19 cellular contexts compared by ENCODE assay signal in genomic region chr18:30183766-30184165, GRCh38.
DNase-seq lines count a peak whose midpoint lies in the region; TF ChIP-seq lines count a peak whose summit lies in the region.
"Had no signal": no experiment of that assay in that cellular context is flagged by ENCODE, and none has a peak within 500 bp of the region (broad histone marks: within the 10 kb centered on the region; RNA-seq: fewer than 3 reads in every experiment).

No MANE protein-coding gene starts in this region.

- POLR2A ChIA-PET in MCF 10A (lab: Yijun Ruan, JAX): no interaction called here

- intact Hi-C loops in MCF 10A (cut with micrococcal nuclease) (no loop called here), breast epithelium (cut with DNase I; ENCODE audit: low total_unique reads) (no loop called here)

- no peaks in the 10 kb centered on the region for H3K27me3 ChIP-seq in breast epithelium
- H3K27me3 ChIP-seq: BLaER1 had no signal

- no peaks in the 10 kb centered on the region for H3K27me3 Mint-ChIP-seq in MCF 10A (ENCODE audit: insufficient read depth, unreplicated experiment)
- H3K27me3 Mint-ChIP-seq: B cell; CD4-positive, CD25-positive, alpha-beta regulatory T cell had no signal

- TF ChIP-seq POLR2A in breast epithelium (IDR thresholded peaks at IDR 0.05): no peak

- H3K4me3 Mint-ChIP-seq in MCF 10A (ENCODE audit: unreplicated experiment): no peak overlapping the region
- H3K4me3 Mint-ChIP-seq: B cell; CD4-positive, CD25-positive, alpha-beta regulatory T cell; CD8-positive, alpha-beta T cell; GM23338; H9 had no signal

- CTCF ChIA-PET in MCF 10A (lab: Yijun Ruan, JAX): no interaction called here

- H3K4me3 ChIP-seq in breast epithelium: no peak overlapping the region
- H3K4me3 ChIP-seq: BLaER1, GM23338 had no signal

- H3K27ac ChIP-seq in breast epithelium: no peak overlapping the region
- H3K27ac ChIP-seq: BLaER1, C4-2B had no signal

- TF ChIP-seq CTCF in MCF 10A (IDR thresholded peaks at IDR 0.05; ENCODE audit: unreplicated experiment): no peak
- TF ChIP-seq CTCF in breast epithelium (IDR thresholded peaks at IDR 0.05): no peak

- DNase-seq in MCF 10A (ENCODE audit: unreplicated experiment) (peak; percentile 5), breast epithelium (ENCODE audit: low spot score in 2 of 2) (no peak), EH (ENCODE audit: low read depth) (peak; percentile 1), UCSD-AML1 (lab: John Stamatoyannopoulos, UW; ENCODE audit: unreplicated experiment) (peak; percentile 12), NCI-H2029 treated with DMSO at 0.1 percent for 48 hours (lab: John Stamatoyannopoulos, UW) (no peak), NCI-H2171 (lab: John Stamatoyannopoulos, UW) (no peak)
- no peak for DNase-seq in activated naive CD4-positive, alpha-beta T cell treated with anti-CD3 and anti-CD28 coated beads, Interleukin-2, amount 50 U/mL, for 16 hours
- DNase-seq: Caco-2; CD4-positive, CD25-positive, alpha-beta regulatory T cell; CD8-positive, alpha-beta T cell; DMS153; DMS79 treated with DMSO at 0.1 percent for 48 hours; EL; GF-D8; H9 had no signal

- no peaks in the 10 kb centered on the region for H3K36me3 ChIP-seq in breast epithelium
- H3K36me3 ChIP-seq: BLaER1 had no signal

- no TSS peak for BruUV-seq in MCF 10A (replicated peaks; lab: Mats Ljungman, UMichigan)

- no peaks in the 10 kb centered on the region for H3K9me3 Mint-ChIP-seq in MCF 10A (ENCODE audit: unreplicated experiment)

- H3K4me1 ChIP-seq in breast epithelium: no peaks in the 10 kb centered on the region
- H3K4me1 ChIP-seq: BLaER1, Caco-2 had no signal

- H3K27ac Mint-ChIP-seq in MCF 10A (ENCODE audit: low read depth, unreplicated experiment): no peak overlapping the region
- H3K27ac Mint-ChIP-seq: B cell; CD4-positive, CD25-positive, alpha-beta regulatory T cell; CD8-positive, alpha-beta T cell; GM23338; H9 had no signal

- no peaks in the 10 kb centered on the region for H3K36me3 Mint-ChIP-seq in MCF 10A (ENCODE audit: insufficient read depth, unreplicated experiment)
- H3K36me3 Mint-ChIP-seq: CD4-positive, CD25-positive, alpha-beta regulatory T cell; CD8-positive, alpha-beta T cell had no signal

- no peaks in the 10 kb centered on the region for H3K9me3 ChIP-seq in breast epithelium
- H3K9me3 ChIP-seq: BLaER1, Caco-2 had no signal

- H3K4me1 Mint-ChIP-seq in MCF 10A (ENCODE audit: insufficient read depth, unreplicated experiment): no peaks in the 10 kb centered on the region
- H3K4me1 Mint-ChIP-seq: B cell; CD4-positive, CD25-positive, alpha-beta regulatory T cell; GM23338; H9 had no signal

Comparison
In these comparisons a context has a peak if more than half of its experiments do, and no peak if none do; other contexts are left out.
1. DNase-seq: peak in MCF 10A (single experiment), EH (single experiment) and UCSD-AML1 (single experiment); none in breast epithelium (0 of 2), NCI-H2029 treated with DMSO at 0.1 percent for 48 hours (single experiment), NCI-H2171 (single experiment) and activated naive CD4-positive, alpha-beta T cell treated with anti-CD3 and anti-CD28 coated beads, Interleukin-2, amount 50 U/mL, for 16 hours (single experiment).